ENCODE assay signal across 16 cellular contexts in the genomic region with DNA sequence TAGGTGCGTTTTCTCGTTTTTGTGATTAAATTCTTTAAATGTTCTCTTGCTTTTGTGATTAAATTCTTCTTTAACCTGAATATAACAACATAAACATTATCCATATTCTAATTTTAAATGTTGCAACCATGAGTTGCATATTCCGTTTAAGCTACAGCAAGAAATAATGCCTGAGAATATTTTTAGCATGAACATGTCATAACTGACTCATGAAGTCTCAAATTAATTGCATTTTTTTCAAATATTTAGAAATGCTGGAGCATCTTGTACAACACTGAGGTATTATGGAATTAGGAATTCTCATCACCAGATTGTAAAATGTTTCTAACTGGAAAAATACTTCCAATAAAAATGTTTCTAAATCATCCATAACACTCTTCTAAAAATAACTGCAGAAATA. TPM values are rescaled to one million over a fixed set of nuclear protein-coding genes. Genes with fewer than 3 reads are reported as not detected.
A peak's percentile ranks its signal among the peaks of the same experiment; 100 is the strongest.
DNase-seq lines count a peak whose midpoint lies in the region; ATAC-seq, FAIRE-seq and TF ChIP-seq lines count a peak whose summit lies in the region.
"Had no signal": no experiment of that assay in that cellular context is flagged by ENCODE, and none has a peak within 500 bp of the region (broad histone marks: within the 10 kb centered on the region; RNA-seq: fewer than 3 reads in every experiment).

No MANE protein-coding gene starts in this region.

- no peaks in the 10 kb centered on the region for H3K27me3 ChIP-seq in Karpas-422 (ENCODE audit: low read length)
- H3K27me3 ChIP-seq in mammary epithelial cell (ENCODE audit: insufficient read depth, low read length) = no peaks in the 10 kb centered on the region
- no peaks in the 10 kb centered on the region for H3K27me3 ChIP-seq in keratinocyte (ENCODE audit: control insufficient read depth, extremely low read depth, insufficient read depth, low read length)
- H3K27me3 ChIP-seq: thyroid gland had no signal

- 65% methylated on average over 3 of the region's 3 CpGs for WGBS in mammary epithelial cell (ENCODE audit: low coverage, missing lambda C conversion rate)

- H3K27ac ChIP-seq in Karpas-422 (ENCODE audit: low read length) (no peak overlapping the region), mammary epithelial cell (ENCODE audit: insufficient read depth, low read depth, low read length) (no peak overlapping the region), keratinocyte (ENCODE audit: control insufficient read depth, insufficient read depth, low read length) (no peak overlapping the region)
- H3K27ac ChIP-seq: parathyroid adenoma, thyroid gland had no signal

- H3K4me2 ChIP-seq in Karpas-422 (ENCODE audit: low read depth, low read length, poor library complexity, severe bottlenecking) = no peak overlapping the region
- H3K4me2 ChIP-seq in mammary epithelial cell (ENCODE audit: insufficient read depth, low read depth, low read length) = peak overlapping the region; percentile 28
- peak overlapping the region; percentile 7 for H3K4me2 ChIP-seq in keratinocyte (ENCODE audit: control insufficient read depth, extremely low read depth, insufficient read depth, low read depth, low read length)

- in situ Hi-C loops in mammary epithelial cell (cut with MboI; ENCODE audit: low sequenced_read_pairs in 2 of 2) = no loop called here
- in situ Hi-C loops in KBM-7 (cut with MboI; ENCODE audit: low pct_unique_long_range_greater_than_20kb, low sequenced_read_pairs) = no loop called here

- peaks cover 45% of the 10 kb centered on the region for H4K20me1 ChIP-seq in Karpas-422 (ENCODE audit: insufficient read depth, low read depth, low read length)
- no peaks in the 10 kb centered on the region for H4K20me1 ChIP-seq in mammary epithelial cell (ENCODE audit: insufficient read depth, low read length)
- peaks cover 11% of the 10 kb centered on the region for H4K20me1 ChIP-seq in keratinocyte (ENCODE audit: control insufficient read depth, extremely low read depth, insufficient read depth, low read length)

- TF ChIP-seq CTCF in AG09309 (IDR thresholded peaks at IDR 0.05; ENCODE audit: control insufficient read depth, insufficient read depth, low read depth, low read length, missing control alignments) (no peak), mammary epithelial cell (conservative IDR thresholded peaks at IDR 0.05 in 1 of 2, IDR thresholded peaks at IDR 0.05 in 1 of 2; ENCODE audit: extremely low read depth in 1 of 2, insufficient read depth in 1 of 2, low read depth in 1 of 2, low read length in 2 of 2) (no peak), keratinocyte (optimal IDR thresholded peaks at IDR 0.05 in 1 of 3, IDR thresholded peaks at IDR 0.05 in 1 of 3, conservative IDR thresholded peaks at IDR 0.05 in 1 of 3; ENCODE audit: extremely low read depth in 1 of 3, insufficient read depth in 2 of 3, low read length in 3 of 3) (no peak)

- intact Hi-C loops in mammary epithelial cell (cut with micrococcal nuclease) = no loop called here

- dilution Hi-C loops in mammary epithelial cell (cut with HindIII; ENCODE audit: low sequenced_read_pairs) (no loop called here), keratinocyte (cut with MboI; ENCODE audit: extremely low pct_ligation_motif_present, low sequenced_read_pairs) (no loop called here)

- FAIRE-seq in keratinocyte (lab: Jason Lieb, UNC) = no peak
- FAIRE-seq: GM12891 had no signal

- no TSS peak for BruUV-seq in mammary epithelial cell (replicated peaks; lab: Mats Ljungman, UMichigan)

- H3K9me1 ChIP-seq in keratinocyte (ENCODE audit: control insufficient read depth, extremely low read depth, insufficient read depth, low read length) = no peaks in the 10 kb centered on the region

- ATAC-seq in HG03469 (IDR thresholded peaks at IDR 0.05; ENCODE audit: unreplicated experiment) (no peak), GM21825 (IDR thresholded peaks at IDR 0.05; ENCODE audit: unreplicated experiment) (no peak), GM18520 (IDR thresholded peaks at IDR 0.05; ENCODE audit: unreplicated experiment) (no peak)

- H2AFZ ChIP-seq in Karpas-422 (ENCODE audit: low read length) = no peak overlapping the region
- H2AFZ ChIP-seq in mammary epithelial cell (ENCODE audit: low read depth, low read length) = no peak overlapping the region
- H2AFZ ChIP-seq in keratinocyte (ENCODE audit: control insufficient read depth, low read length) = no peak overlapping the region
- H2AFZ ChIP-seq: parathyroid adenoma had no signal

- peaks cover 8% of the 10 kb centered on the region; the same call in 1 of the 2 replicates for H3K79me2 ChIP-seq in Karpas-422 (ENCODE audit: low read length)
- H3K79me2 ChIP-seq in mammary epithelial cell (ENCODE audit: insufficient read depth, low read length) = peaks cover 96% of the 10 kb centered on the region
- H3K79me2 ChIP-seq in keratinocyte (ENCODE audit: control insufficient read depth, insufficient read depth, low read length) = peaks cover 87% of the 10 kb centered on the region

- peak; percentile 40 for DNase-seq in AG09309 (ENCODE audit: low read depth)
- DNase-seq in Karpas-422 = peak; percentile 6
- DNase-seq in mammary epithelial cell = peak; percentile 16
- no peak for DNase-seq in keratinocyte (ENCODE audit: low read depth, low spot score)
- no peak for DNase-seq in KBM-7
- DNase-seq: activated CD4-positive, CD25-positive, alpha-beta regulatory T cell treated with anti-CD3 and anti-CD28 coated beads, Interleukin-2, amount 50 U/mL, for 72 hours; DMS79; NCI-H1417 treated with DMSO at 0.1 percent for 48 hours; NCI-H524 treated with DMSO at 0.1 percent for 48 hours; RPMI8226; thyroid gland had no signal

- peaks cover 6% of the 10 kb centered on the region; the same call in 1 of the 2 replicates for H3K9me3 ChIP-seq in Karpas-422 (ENCODE audit: low read length)
- no peaks in the 10 kb centered on the region for H3K9me3 ChIP-seq in mammary epithelial cell (replicated peaks; ENCODE audit: insufficient read depth, low read length)
- H3K9me3 ChIP-seq in keratinocyte (ENCODE audit: control insufficient read depth, low read depth, low read length) = no peaks in the 10 kb centered on the region
- H3K9me3 ChIP-seq: thyroid gland had no signal

- H3K4me1 ChIP-seq in Karpas-422 (ENCODE audit: low read length) (no peaks in the 10 kb centered on the region), mammary epithelial cell (ENCODE audit: insufficient read depth, low read length) (peaks cover 6% of the 10 kb centered on the region), keratinocyte (ENCODE audit: control insufficient read depth, extremely low read depth, insufficient read depth, low read length) (peaks cover 8% of the 10 kb centered on the region)

- H3K4me3 ChIP-seq in AG09309 (ENCODE audit: control insufficient read depth, low read depth, low read length) = no peak overlapping the region
- no peak overlapping the region for H3K4me3 ChIP-seq in Karpas-422 (ENCODE audit: low read length)
- no peak overlapping the region for H3K4me3 ChIP-seq in mammary epithelial cell (replicated peaks in 1 of 3; ENCODE audit: insufficient read depth in 1 of 3, low read depth in 2 of 3, low read length in 3 of 3)
- H3K4me3 ChIP-seq in keratinocyte (ENCODE audit: control insufficient read depth in 2 of 3, extremely low read depth in 1 of 3, insufficient read depth in 2 of 3, low read depth in 1 of 3, low read length in 3 of 3) = no peak overlapping the region
- H3K4me3 ChIP-seq: thyroid gland had no signal

- H3K9ac ChIP-seq in Karpas-422 (ENCODE audit: low read length) (no peak overlapping the region), mammary epithelial cell (ENCODE audit: insufficient read depth, low read length) (no peak overlapping the region), keratinocyte (ENCODE audit: control insufficient read depth, extremely low read depth, insufficient read depth, low read length) (no peak overlapping the region)
- H3K9ac ChIP-seq: parathyroid adenoma had no signal

- H3K36me3 ChIP-seq in Karpas-422 (ENCODE audit: insufficient read depth, low read length) (no peaks in the 10 kb centered on the region), mammary epithelial cell (ENCODE audit: insufficient read depth, low read length) (no peaks in the 10 kb centered on the region), keratinocyte (ENCODE audit: control insufficient read depth in 2 of 2, extremely low read depth in 1 of 2, insufficient read depth in 2 of 2, low read length in 2 of 2) (no peaks in the 10 kb centered on the region)
- H3K36me3 ChIP-seq: thyroid gland had no signal

- no peaks in the 10 kb centered on the region for H3K9me2 ChIP-seq in Karpas-422 (replicated peaks; ENCODE audit: insufficient read depth, low read length)

- CTCF ChIA-PET in mammary epithelial cell (lab: Charles Lee; ENCODE audit: low non-redundant PET) = no interaction called here

RNA-seq across cellular contexts. Expression of gene ROCK2, which starts 14.7 kb away (rescaled TPM):
- 7.4 and 14.2 TPM in 2 replicates for total RNA-seq in Karpas-422 (2014; rRNA removed; shearing (Covaris generic); ENCODE audit: low replicate concordance)
- total RNA-seq in mammary epithelial cell = 10 to 100 TPM; 38.6 to 44.0 TPM
- polyA plus RNA-seq in mammary epithelial cell (5.8 TPM), keratinocyte (6.1 to 12.6 TPM (median 7.8 TPM) in 3 replicates)
- polyA minus RNA-seq in mammary epithelial cell (15.2 TPM), keratinocyte (5.1 to 35.5 TPM (median 8.1 TPM) in 3 replicates)
- 54.1 TPM for polyA plus RNA-seq in keratinocyte (2011; ENCODE audit: low read depth)
- 6.1 and 9.9 TPM in 2 replicates for polyA plus RNA-seq in keratinocyte (2011; cell fraction: cytosol; rRNA removed)
- polyA plus RNA-seq in keratinocyte (2011; cell fraction: nucleus; rRNA removed) = 10.9 and 14.1 TPM in 2 replicates
- 7.1 and 16.7 TPM in 2 replicates for polyA plus RNA-seq in keratinocyte (2012; ENCODE audit: low replicate concordance)
- 12.3 TPM for polyA minus RNA-seq in keratinocyte (2011; cell fraction: cytosol; rRNA and poly(A)+ RNA removed)
- 14.0 and 38.4 TPM in 2 replicates for polyA minus RNA-seq in keratinocyte (2011; cell fraction: nucleus; rRNA and poly(A)+ RNA removed)

Comparison
In these comparisons a context has a peak if more than half of its experiments do, and no peak if none do; other contexts are left out.
1. DNase-seq: peak in AG09309 (single experiment), Karpas-422 (single experiment) and mammary epithelial cell (single experiment); none in keratinocyte (single experiment) and KBM-7 (single experiment).